Comparison of ENCODE assay signal across 35 cellular contexts in genomic region chr15:89795996-89796395, GRCh38. TPM values are rescaled to one million over a fixed set of nuclear protein-coding genes. Genes with fewer than 3 reads are reported as not detected.
"Had no signal": no experiment of that assay in that cellular context is flagged by ENCODE, and none has a peak within 500 bp of the region (broad histone marks: within the 10 kb centered on the region; RNA-seq: fewer than 3 reads in every experiment).

No MANE protein-coding gene starts in this region.

- H3K4me1 ChIP-seq: colonic mucosa, gastroesophageal sphincter had no signal

- H3K27me3 ChIP-seq: brain microvascular endothelial cell, colonic mucosa, esophagus squamous epithelium had no signal

- H3K9me3 Mint-ChIP-seq: activated naive CD4-positive, alpha-beta T cell treated with anti-CD3 and anti-CD28 coated beads, Interleukin-2, amount 50 U/mL, for 24 hours; activated T-cell treated with anti-CD3 and anti-CD28 coated beads, Interleukin-2, amount 50 U/mL, for 4 hours; T-helper 2 cell treated with Interferon-gamma antibody and Interleukin-4, amounts not matched to agents 5 μg/mL and 100 μg/mL, for 36 hours had no signal

- H3K9me3 ChIP-seq: colonic mucosa, esophagus squamous epithelium had no signal

- H3K27me3 Mint-ChIP-seq: activated B cell treated with CpG ODN at 0.5 μM for 24 hours; activated naive CD8-positive, alpha-beta T cell treated with anti-CD3 and anti-CD28 coated beads for 36 hours; activated T-helper 17 cell treated with anti-CD3 and anti-CD28 coated beads, Interleukin-2, amount 50 U/mL, for 72 hours had no signal

- H3K4me1 Mint-ChIP-seq: activated naive CD4-positive, alpha-beta T cell treated with anti-CD3 and anti-CD28 coated beads, Interleukin-2, amount 50 U/mL, for 24 hours; activated naive CD8-positive, alpha-beta T cell treated with anti-CD3 and anti-CD28 coated beads for 36 hours; activated naive CD8-positive, alpha-beta T cell treated with anti-CD3 and anti-CD28 coated beads, Interleukin-2, amount 50 U/mL, for 24 hours; activated T-helper 17 cell treated with anti-CD3 and anti-CD28 coated beads, Interleukin-2, amount 50 U/mL, for 72 hours; T-helper 17 cell had no signal

- H3K36me3 Mint-ChIP-seq: activated naive CD4-positive, alpha-beta T cell treated with anti-CD3 and anti-CD28 coated beads, Interleukin-2, amount 50 U/mL, for 24 hours; activated naive CD8-positive, alpha-beta T cell treated with anti-CD3 and anti-CD28 coated beads for 36 hours had no signal

- H3K4me3 ChIP-seq: colonic mucosa, esophagus squamous epithelium, gastroesophageal sphincter had no signal

- FAIRE-seq: astrocyte, bronchial epithelial cell, endometrium had no signal

- DNase-seq: activated B cell treated with CpG ODN at 0.5 μM for 24 hours; activated CD4-positive, alpha-beta T cell treated with anti-CD3 and anti-CD28 coated beads for 48 hours; activated CD4-positive, alpha-beta T cell treated with anti-CD3 and anti-CD28 coated beads, Interleukin-2, amount 50 U/mL, for 1 hour; activated CD4-positive, alpha-beta T cell treated with anti-CD3 and anti-CD28 coated beads, Interleukin-2, amount 50 U/mL, for 48 hours; activated CD8-positive, alpha-beta memory T cell treated with anti-CD3 and anti-CD28 coated beads for 24 hours; activated CD8-positive, alpha-beta T cell treated with anti-CD3 and anti-CD28 coated beads for 36 hours; activated effector memory CD4-positive, alpha-beta T cell treated with Interleukin-2 at 50 U/mL for 16 hours; activated gamma-delta T cell treated with Interleukin-2 at 50 U/mL for 16 hours; activated naive CD4-positive, alpha-beta T cell treated with anti-CD3 and anti-CD28 coated beads for 36 hours; activated naive CD8-positive, alpha-beta T cell treated with anti-CD3 and anti-CD28 coated beads for 36 hours; activated naive CD8-positive, alpha-beta T cell treated with anti-CD3 and anti-CD28 coated beads, Interleukin-2, amount 50 U/mL, for 24 hours; activated T-cell treated with anti-CD3 and anti-CD28 coated beads, Interleukin-2, amount 50 U/mL, for 4 hours; brain microvascular endothelial cell; caudate nucleus; cerebellar nuclear complex; colonic mucosa; effector CD8-positive, alpha-beta T cell; esophagus squamous epithelium; foreskin melanocyte; T-helper 1 cell; T-helper 17 cell; T1000; WERI-Rb-1 had no signal

- ATAC-seq: activated CD4-positive, CD25-positive, alpha-beta regulatory T cell treated with anti-CD3 and anti-CD28 coated beads, Interleukin-2, amount 50 U/mL, for 24 hours; activated CD8-positive, alpha-beta T cell treated with anti-CD3 and anti-CD28 coated beads for 36 hours; activated naive CD8-positive, alpha-beta T cell treated with anti-CD3 and anti-CD28 coated beads, Interleukin-2, amount 50 U/mL, for 24 hours; activated T-cell treated with anti-CD3 and anti-CD28 coated beads, Interleukin-2, amount 50 U/mL, for 4 hours; activated T-helper 17 cell treated with anti-CD3 and anti-CD28 coated beads, Interleukin-2, amount 50 U/mL, for 72 hours; gastroesophageal sphincter; T-helper 17 cell had no signal

- H3K4me3 Mint-ChIP-seq: activated B cell treated with CpG ODN at 0.5 μM for 24 hours; activated CD8-positive, alpha-beta T cell treated with anti-CD3 and anti-CD28 coated beads for 36 hours; activated naive CD4-positive, alpha-beta T cell treated with anti-CD3 and anti-CD28 coated beads for 36 hours; activated naive CD4-positive, alpha-beta T cell treated with anti-CD3 and anti-CD28 coated beads, Interleukin-2, amount 50 U/mL, for 24 hours; activated naive CD8-positive, alpha-beta T cell treated with anti-CD3 and anti-CD28 coated beads for 36 hours; activated naive CD8-positive, alpha-beta T cell treated with anti-CD3 and anti-CD28 coated beads, Interleukin-2, amount 50 U/mL, for 24 hours; activated T-cell treated with anti-CD3 and anti-CD28 coated beads, Interleukin-2, amount 50 U/mL, for 4 hours; activated T-helper 17 cell treated with anti-CD3 and anti-CD28 coated beads, Interleukin-2, amount 50 U/mL, for 72 hours; T-helper 17 cell; T-helper 2 cell treated with Interferon-gamma antibody and Interleukin-4, amounts not matched to agents 5 μg/mL and 100 μg/mL, for 36 hours had no signal

- H3K27ac Mint-ChIP-seq: activated B cell treated with CpG ODN at 0.5 μM for 24 hours; activated CD8-positive, alpha-beta T cell treated with anti-CD3 and anti-CD28 coated beads for 36 hours; activated naive CD4-positive, alpha-beta T cell treated with anti-CD3 and anti-CD28 coated beads for 36 hours; activated naive CD4-positive, alpha-beta T cell treated with anti-CD3 and anti-CD28 coated beads, Interleukin-2, amount 50 U/mL, for 24 hours; activated naive CD8-positive, alpha-beta T cell treated with anti-CD3 and anti-CD28 coated beads for 36 hours; activated naive CD8-positive, alpha-beta T cell treated with anti-CD3 and anti-CD28 coated beads, Interleukin-2, amount 50 U/mL, for 24 hours; activated T-helper 17 cell treated with anti-CD3 and anti-CD28 coated beads, Interleukin-2, amount 50 U/mL, for 72 hours; T-helper 17 cell; T-helper 2 cell treated with Interferon-gamma antibody and Interleukin-4, amounts not matched to agents 5 μg/mL and 100 μg/mL, for 36 hours had no signal

- H3K36me3 ChIP-seq: colonic mucosa, esophagus squamous epithelium, gastroesophageal sphincter, WERI-Rb-1 had no signal

- H3K27ac ChIP-seq: brain microvascular endothelial cell, colonic mucosa, epithelial cell of prostate, esophagus squamous epithelium, gastroesophageal sphincter, WERI-Rb-1 had no signal

RNA-seq across cellular contexts. Expression of gene ANPEP, which starts 18.7 kb away (rescaled TPM):
- total RNA-seq: activated CD8-positive, alpha-beta T cell treated with anti-CD3 and anti-CD28 coated beads for 36 hours; activated naive CD4-positive, alpha-beta T cell treated with anti-CD3 and anti-CD28 coated beads for 36 hours had no signal

RNA-seq across cellular contexts. Expression of gene MESP2, which starts 19.9 kb away (rescaled TPM):
- total RNA-seq: activated CD8-positive, alpha-beta T cell treated with anti-CD3 and anti-CD28 coated beads for 36 hours; activated naive CD4-positive, alpha-beta T cell treated with anti-CD3 and anti-CD28 coated beads for 36 hours; activated naive CD8-positive, alpha-beta T cell treated with anti-CD3 and anti-CD28 coated beads for 36 hours; activated T-cell treated with anti-CD3 and anti-CD28 coated beads, Interleukin-2, amount 50 U/mL, for 4 hours; astrocyte; dermis microvascular lymphatic vessel endothelial cell; gastroesophageal sphincter; glomerular endothelial cell; T-helper 17 cell had no signal
- polyA plus RNA-seq: fibroblast of lung had no signal

RNA-seq across cellular contexts. Expression of gene MESP1, which starts 44.9 kb away (rescaled TPM):
- total RNA-seq: astrocyte, T-helper 17 cell had no signal
- polyA plus RNA-seq: fibroblast of lung had no signal
